11 cellular contexts compared by ENCODE assay signal in genomic region chr2:114345246-114345645, GRCh38.
"Had no signal": no experiment of that assay in that cellular context is flagged by ENCODE, and none has a peak within 500 bp of the region (broad histone marks: within the 10 kb centered on the region; RNA-seq: fewer than 3 reads in every experiment).

No MANE protein-coding gene starts in this region.

- H3K27ac ChIP-seq: GM23248 had no signal

- H2AFZ ChIP-seq: GM23248, GM23338 had no signal

- H3K4me1 ChIP-seq: HAP-1 had no signal

- H3K36me3 ChIP-seq: HAP-1 had no signal

- H3K4me2 ChIP-seq: GM23338 had no signal

- H3K4me3 ChIP-seq: GM23248, GM23338, HAP-1 had no signal

- DNase-seq: GM23248, GOT3, H7, H9, HCEC 1CT, HFFc6 had no signal

- FAIRE-seq: H1, H54 had no signal

- H3K9me3 ChIP-seq: HAP-1 had no signal

- H3K9ac ChIP-seq: GM23248 had no signal

- ATAC-seq: GM23338, HCT116 had no signal
